Comparison of ENCODE assay signal across 12 cellular contexts in the genomic region with DNA sequence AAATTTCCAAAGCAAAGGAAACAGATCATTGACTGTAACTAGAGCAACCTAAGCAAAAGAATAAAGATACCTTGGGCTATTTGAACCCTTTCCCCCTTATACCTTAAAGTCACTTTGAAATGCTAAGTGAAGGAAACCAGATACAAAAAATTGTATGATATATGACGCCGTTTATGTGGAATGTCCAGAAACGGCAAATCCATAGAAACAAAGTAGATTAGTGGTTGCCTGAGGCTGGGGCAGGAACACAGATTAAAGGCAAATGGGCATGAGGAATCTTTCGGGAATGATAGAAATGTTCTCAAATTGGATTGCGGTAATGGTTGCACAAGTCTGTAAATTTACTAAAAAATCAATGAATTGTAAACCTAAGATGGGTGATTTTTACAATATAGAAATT.
A peak's percentile ranks its signal among the peaks of the same experiment; 100 is the strongest.
DNase-seq lines count a peak whose midpoint lies in the region; ATAC-seq and TF ChIP-seq lines count a peak whose summit lies in the region.
"Had no signal": no experiment of that assay in that cellular context is flagged by ENCODE, and none has a peak within 500 bp of the region (broad histone marks: within the 10 kb centered on the region; RNA-seq: fewer than 3 reads in every experiment).

No MANE protein-coding gene starts in this region.

- H3K9me2 ChIP-seq in PC-9 (ENCODE audit: insufficient read depth) = no peaks in the 10 kb centered on the region; the same call in 1 of the 2 replicates

- peaks cover 48% of the 10 kb centered on the region for H3K4me1 ChIP-seq in PC-9 (replicated peaks; ENCODE audit: insufficient read depth)
- peaks cover 51% of the 10 kb centered on the region for H3K4me1 ChIP-seq in osteoblast (ENCODE audit: insufficient read depth, low read length)
- no peaks in the 10 kb centered on the region for H3K4me1 ChIP-seq in lower lobe of right lung
- H3K4me1 ChIP-seq in tibial artery = peaks cover 0 to 17% (median 2%) of the 10 kb centered on the region in 4 donors

- H4K20me1 ChIP-seq in PC-9 (ENCODE audit: insufficient read depth) (no peaks in the 10 kb centered on the region), osteoblast (ENCODE audit: insufficient read depth, low read length) (no peaks in the 10 kb centered on the region)

- DNase-seq in Calu3 (peak; percentile 45), PC-9 (peak; percentile 75 to 99), dorsolateral prefrontal cortex (no peak), osteoblast (ENCODE audit: insufficient read length, low spot score, missing footprints) (peak; percentile 51), lower lobe of right lung (no peak), tibial artery (no peak), medulla oblongata (ENCODE audit: extremely low spot score) (no peak)
- DNase-seq: activated CD8-positive, alpha-beta memory T cell treated with anti-CD3 and anti-CD28 coated beads, Interleukin-2, amount 10 ng/mL, durations not matched to agents 7 days and 5 days; left colon; NCI-H1417 treated with DMSO at 0.1 percent for 48 hours; occipital lobe had no signal

- ATAC-seq in lower lobe of right lung = no peak
- no peak for ATAC-seq in GM18868 (IDR thresholded peaks at IDR 0.05; ENCODE audit: unreplicated experiment)
- ATAC-seq: activated CD8-positive, alpha-beta memory T cell treated with anti-CD3 and anti-CD28 coated beads, Interleukin-2, amount 10 ng/mL, durations not matched to agents 7 days and 5 days; left colon had no signal

- H3K79me2 ChIP-seq in PC-9 (ENCODE audit: low read depth) (no peaks in the 10 kb centered on the region), osteoblast (ENCODE audit: insufficient read depth, low read length) (no peaks in the 10 kb centered on the region)

- POLR2A ChIA-PET in PC-9 (lab: Charles Lee; ENCODE audit: unreplicated experiment) = no interaction called here

- H3K4me1 Mint-ChIP-seq in Calu3 (ENCODE audit: low read depth, unreplicated experiment) = peaks cover 9% of the 10 kb centered on the region

- H3K27ac ChIP-seq in PC-9 (peak overlapping the region; percentile 87), dorsolateral prefrontal cortex (peak overlapping the region in 58 of 59 donors; percentile 5 to 90 (median 78)), osteoblast (ENCODE audit: low read depth, low read length) (peak overlapping the region; percentile 99), lower lobe of right lung (no peak overlapping the region), tibial artery (no peak overlapping the region)

- intact Hi-C loops in Calu3 (cut with micrococcal nuclease; ENCODE audit: unreplicated experiment) (loop anchor here (2.0 kb wide), 1 partner anchor 74 kb away; no protein-coding TSS in a partner anchor), PC-9 (cut with micrococcal nuclease; ENCODE audit: unreplicated experiment) (loop anchor here (1.0 to 5.0 kb wide), 2 partner anchors 9 to 1815 kb away; no protein-coding TSS in a partner anchor), dorsolateral prefrontal cortex (cut with DNase I) (no loop called here), lower lobe of right lung (cut with DNase I) (no loop called here), tibial artery (cut with DNase I; ENCODE audit: low total_unique reads) (no loop called here)

- peaks cover 3% of the 10 kb centered on the region for H3K9me3 Mint-ChIP-seq in Calu3 (ENCODE audit: low read depth, unreplicated experiment)

- H3K9me3 ChIP-seq in PC-9 (ENCODE audit: insufficient read depth, low read depth) (peaks cover 20% of the 10 kb centered on the region; the same call in 1 of the 2 replicates), osteoblast (ENCODE audit: low read depth, low read length) (no peaks in the 10 kb centered on the region), lower lobe of right lung (no peaks in the 10 kb centered on the region), tibial artery (no peaks in the 10 kb centered on the region)

- CTCF ChIA-PET in Calu3 (lab: Charles Lee) = no interaction called here
- CTCF ChIA-PET in PC-9 (lab: Charles Lee) = interaction anchor here (0.6 kb wide), 1 partner anchor 212 kb away, joined by 5 read pairs; no protein-coding TSS in a partner anchor

- H3K27ac Mint-ChIP-seq in Calu3 (ENCODE audit: unreplicated experiment) = no peak overlapping the region
- H3K27ac Mint-ChIP-seq: activated CD8-positive, alpha-beta memory T cell treated with anti-CD3 and anti-CD28 coated beads, Interleukin-2, amount 10 ng/mL, durations not matched to agents 7 days and 5 days had no signal

- no peaks in the 10 kb centered on the region for H3K36me3 Mint-ChIP-seq in Calu3 (ENCODE audit: insufficient read depth, unreplicated experiment)

- H3K4me3 ChIP-seq in PC-9 = no peak overlapping the region
- H3K4me3 ChIP-seq in dorsolateral prefrontal cortex = peak overlapping the region in 1 of 59 donors; percentile 3
- peak overlapping the region; percentile 48 for H3K4me3 ChIP-seq in osteoblast (ENCODE audit: insufficient read depth, low read length)
- H3K4me3 ChIP-seq in lower lobe of right lung = no peak overlapping the region
- H3K4me3 ChIP-seq in tibial artery = no peak overlapping the region

- no peak for TF ChIP-seq CTCF in Calu3 (IDR thresholded peaks at IDR 0.05; ENCODE audit: unreplicated experiment)
- no peak for TF ChIP-seq CTCF in PC-9 (conservative IDR thresholded peaks at IDR 0.05)
- TF ChIP-seq CTCF in dorsolateral prefrontal cortex (IDR thresholded peaks at IDR 0.05 in 54 of 56, conservative IDR thresholded peaks at IDR 0.05 in 2 of 56; ENCODE audit: low read depth in 1 of 56, partially characterized antibody in 56 of 56) = no peak
- no peak for TF ChIP-seq CTCF in osteoblast (IDR thresholded peaks at IDR 0.05; ENCODE audit: extremely low read depth, low read depth, low read length)
- TF ChIP-seq CTCF in lower lobe of right lung (IDR thresholded peaks at IDR 0.05) = no peak
- no peak for TF ChIP-seq CTCF in tibial artery (IDR thresholded peaks at IDR 0.05)

- H3K4me3 Mint-ChIP-seq in Calu3 (ENCODE audit: low read depth, unreplicated experiment) = no peak overlapping the region
- H3K4me3 Mint-ChIP-seq: activated CD8-positive, alpha-beta memory T cell treated with anti-CD3 and anti-CD28 coated beads, Interleukin-2, amount 10 ng/mL, durations not matched to agents 7 days and 5 days had no signal

- peak overlapping the region; percentile 50 for H3K4me2 ChIP-seq in PC-9
- H3K4me2 ChIP-seq in osteoblast (ENCODE audit: insufficient read depth, low read length) = peak overlapping the region; percentile 87

- H3F3A ChIP-seq in PC-9 (ENCODE audit: insufficient read depth, low read depth) = peaks cover 25% of the 10 kb centered on the region

- BruUV-seq in Calu3 (replicated peaks; lab: Mats Ljungman, UMichigan) = no TSS peak
- no TSS peak for BruUV-seq in PC-9 (replicated peaks; lab: Mats Ljungman, UMichigan)

- no peaks in the 10 kb centered on the region for H3K27me3 ChIP-seq in PC-9 (ENCODE audit: insufficient read depth, low read depth)
- no peaks in the 10 kb centered on the region for H3K27me3 ChIP-seq in dorsolateral prefrontal cortex
- H3K27me3 ChIP-seq in osteoblast (ENCODE audit: insufficient read depth, low read length) = no peaks in the 10 kb centered on the region
- no peaks in the 10 kb centered on the region for H3K27me3 ChIP-seq in lower lobe of right lung (ENCODE audit: low read depth)
- H3K27me3 ChIP-seq in tibial artery = no peaks in the 10 kb centered on the region

- H3K36me3 ChIP-seq in PC-9 (ENCODE audit: low read depth) (0 out of 2 replicates have a peak, but pooled peaks cover 5% of the 10 kb centered on the region), osteoblast (ENCODE audit: insufficient read depth, low read length) (no peaks in the 10 kb centered on the region), lower lobe of right lung (no peaks in the 10 kb centered on the region), tibial artery (no peaks in the 10 kb centered on the region)

- H2AFZ ChIP-seq in PC-9 (peak overlapping the region; percentile 17; the same call in 1 of the 2 replicates), osteoblast (ENCODE audit: low read length) (no peak overlapping the region)

- H3K27me3 Mint-ChIP-seq in Calu3 (ENCODE audit: unreplicated experiment) = no peaks in the 10 kb centered on the region

Comparison
In these comparisons a context has a peak if more than half of its experiments do, and no peak if none do; other contexts are left out.
1. DNase-seq: peak in Calu3 (single experiment), PC-9 (2 of 2) and osteoblast (single experiment); none in dorsolateral prefrontal cortex (0 of 10), lower lobe of right lung (single experiment), tibial artery (0 of 2) and medulla oblongata (single experiment).
2. H3K27ac ChIP-seq: peak in PC-9 (single experiment), dorsolateral prefrontal cortex (58 of 59) and osteoblast (single experiment); none in lower lobe of right lung (single experiment) and tibial artery (0 of 2).
3. intact Hi-C loops: an anchor here in Calu3 (2.0 kb wide) and PC-9 (1.0 to 5.0 kb wide); none called in dorsolateral prefrontal cortex, lower lobe of right lung and tibial artery.